1 cellular context compared by ENCODE assay signal in genomic region chr15:83284563-83285283, GRCh38.
TF ChIP-seq lines count a peak whose summit lies in the region.

TSS of gene BNC1 (minus strand) at chr15:83284664. CDS start at chr15:83284628, 36 bp downstream.

TF ChIP-seq in GM23338, 12 proteins besides CTCF, POLR2A, EP300 and RAD21 (continued from another document):
- TF ChIP-seq ZNF462 (CRISPR knock-in tag; IDR thresholded peaks at IDR 0.05) (no peak), ZNF114 (CRISPR knock-in tag; IDR thresholded peaks at IDR 0.05) (no peak), POLR2AphosphoS5 (IDR thresholded peaks at IDR 0.05; ENCODE audit: low read depth) (no peak), ZNF331 (CRISPR knock-in tag; IDR thresholded peaks at IDR 0.05; ENCODE audit: low read depth) (no peak)
